30 cellular contexts compared by ENCODE assay signal in the genomic region with DNA sequence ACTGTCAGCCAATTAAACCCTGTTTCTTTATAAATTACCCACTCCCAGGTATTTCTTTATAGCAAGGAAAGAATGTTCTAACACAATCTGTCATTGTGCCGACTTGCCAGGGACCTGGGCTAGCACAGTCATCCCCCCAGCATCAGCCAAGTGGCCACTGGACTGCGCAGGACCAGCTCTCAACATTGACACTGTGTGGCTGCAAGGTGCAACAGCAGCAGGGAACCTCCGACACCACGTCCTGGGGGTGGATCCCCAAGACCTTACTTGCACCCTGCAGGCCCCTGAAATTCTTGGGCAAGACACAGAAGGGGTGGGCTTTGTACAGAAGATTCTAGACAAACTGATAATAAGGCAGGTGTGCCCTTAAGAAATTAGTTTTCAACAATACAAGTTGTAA.
"Had no signal": no experiment of that assay in that cellular context is flagged by ENCODE, and none has a peak within 500 bp of the region (broad histone marks: within the 10 kb centered on the region; RNA-seq: fewer than 3 reads in every experiment).

No MANE protein-coding gene starts in this region.

- DNase-seq: activated B cell treated with CpG ODN at 0.5 μM for 24 hours; activated CD4-positive, alpha-beta T cell treated with anti-CD3 and anti-CD28 coated beads for 48 hours; activated CD4-positive, alpha-beta T cell treated with anti-CD3 and anti-CD28 coated beads, Interleukin-2, amount 50 U/mL, for 1 hour; activated CD4-positive, alpha-beta T cell treated with anti-CD3 and anti-CD28 coated beads, Interleukin-2, amount 50 U/mL, for 48 hours; activated CD8-positive, alpha-beta memory T cell treated with anti-CD3 and anti-CD28 coated beads for 24 hours; activated CD8-positive, alpha-beta T cell treated with anti-CD3 and anti-CD28 coated beads for 36 hours; activated effector memory CD4-positive, alpha-beta T cell treated with Interleukin-2 at 50 U/mL for 16 hours; activated naive CD4-positive, alpha-beta T cell treated with anti-CD3 and anti-CD28 coated beads for 36 hours; activated naive CD8-positive, alpha-beta T cell treated with anti-CD3 and anti-CD28 coated beads for 36 hours; activated naive CD8-positive, alpha-beta T cell treated with anti-CD3 and anti-CD28 coated beads, Interleukin-2, amount 50 U/mL, for 24 hours; activated T-cell treated with anti-CD3 and anti-CD28 coated beads, Interleukin-2, amount 50 U/mL, for 4 hours; adrenal gland; amygdala; aorta; body of pancreas; central memory CD4-positive, alpha-beta T cell; cerebellar nuclear complex; colonic mucosa; effector CD8-positive, alpha-beta T cell; foreskin fibroblast; head of caudate nucleus; T-helper 2 cell had no signal

- ATAC-seq: activated CD4-positive, CD25-positive, alpha-beta regulatory T cell treated with anti-CD3 and anti-CD28 coated beads, Interleukin-2, amount 50 U/mL, for 24 hours; activated CD8-positive, alpha-beta T cell treated with anti-CD3 and anti-CD28 coated beads for 36 hours; activated naive CD8-positive, alpha-beta T cell treated with anti-CD3 and anti-CD28 coated beads, Interleukin-2, amount 50 U/mL, for 24 hours; activated T-cell treated with anti-CD3 and anti-CD28 coated beads, Interleukin-2, amount 50 U/mL, for 4 hours; activated T-helper 17 cell treated with anti-CD3 and anti-CD28 coated beads, Interleukin-2, amount 50 U/mL, for 72 hours; body of pancreas; esophagus mucosa had no signal

- H3K36me3 ChIP-seq: adrenal gland, breast epithelium, cardiac muscle cell, colonic mucosa had no signal

- H3K4me3 Mint-ChIP-seq: activated B cell treated with CpG ODN at 0.5 μM for 24 hours; activated CD8-positive, alpha-beta T cell treated with anti-CD3 and anti-CD28 coated beads for 36 hours; activated naive CD4-positive, alpha-beta T cell treated with anti-CD3 and anti-CD28 coated beads for 36 hours; activated naive CD4-positive, alpha-beta T cell treated with anti-CD3 and anti-CD28 coated beads, Interleukin-2, amount 50 U/mL, for 24 hours; activated naive CD8-positive, alpha-beta T cell treated with anti-CD3 and anti-CD28 coated beads for 36 hours; activated naive CD8-positive, alpha-beta T cell treated with anti-CD3 and anti-CD28 coated beads, Interleukin-2, amount 50 U/mL, for 24 hours; activated T-cell treated with anti-CD3 and anti-CD28 coated beads, Interleukin-2, amount 50 U/mL, for 4 hours; activated T-helper 17 cell treated with anti-CD3 and anti-CD28 coated beads, Interleukin-2, amount 50 U/mL, for 72 hours had no signal

- H3K27ac Mint-ChIP-seq: activated B cell treated with CpG ODN at 0.5 μM for 24 hours; activated CD8-positive, alpha-beta T cell treated with anti-CD3 and anti-CD28 coated beads for 36 hours; activated naive CD4-positive, alpha-beta T cell treated with anti-CD3 and anti-CD28 coated beads for 36 hours; activated naive CD4-positive, alpha-beta T cell treated with anti-CD3 and anti-CD28 coated beads, Interleukin-2, amount 50 U/mL, for 24 hours; activated naive CD8-positive, alpha-beta T cell treated with anti-CD3 and anti-CD28 coated beads for 36 hours; activated naive CD8-positive, alpha-beta T cell treated with anti-CD3 and anti-CD28 coated beads, Interleukin-2, amount 50 U/mL, for 24 hours; activated T-helper 17 cell treated with anti-CD3 and anti-CD28 coated beads, Interleukin-2, amount 50 U/mL, for 72 hours had no signal

- H3K27me3 ChIP-seq: adrenal gland, body of pancreas, cardiac muscle cell, colonic mucosa had no signal

- H3K9me3 ChIP-seq: adrenal gland, breast epithelium, colonic mucosa had no signal

- H3K4me1 ChIP-seq: adrenal gland, body of pancreas, breast epithelium, colonic mucosa had no signal

- H3K36me3 Mint-ChIP-seq: activated naive CD4-positive, alpha-beta T cell treated with anti-CD3 and anti-CD28 coated beads, Interleukin-2, amount 50 U/mL, for 24 hours; activated naive CD8-positive, alpha-beta T cell treated with anti-CD3 and anti-CD28 coated beads for 36 hours had no signal

- H3K4me1 Mint-ChIP-seq: activated B cell treated with CpG ODN at 0.5 μM for 24 hours; activated naive CD4-positive, alpha-beta T cell treated with anti-CD3 and anti-CD28 coated beads, Interleukin-2, amount 50 U/mL, for 24 hours; activated naive CD8-positive, alpha-beta T cell treated with anti-CD3 and anti-CD28 coated beads for 36 hours; activated naive CD8-positive, alpha-beta T cell treated with anti-CD3 and anti-CD28 coated beads, Interleukin-2, amount 50 U/mL, for 24 hours; activated T-helper 17 cell treated with anti-CD3 and anti-CD28 coated beads, Interleukin-2, amount 50 U/mL, for 72 hours had no signal

- H3K27ac ChIP-seq: adrenal gland, body of pancreas, breast epithelium, cardiac muscle cell, colonic mucosa, VCaP had no signal

- H3K4me3 ChIP-seq: adrenal gland, body of pancreas, breast epithelium, cardiac muscle cell, colonic mucosa had no signal

- H3K27me3 Mint-ChIP-seq: activated B cell treated with CpG ODN at 0.5 μM for 24 hours; activated CD8-positive, alpha-beta T cell treated with anti-CD3 and anti-CD28 coated beads for 36 hours; activated naive CD4-positive, alpha-beta T cell treated with anti-CD3 and anti-CD28 coated beads, Interleukin-2, amount 50 U/mL, for 24 hours; activated naive CD8-positive, alpha-beta T cell treated with anti-CD3 and anti-CD28 coated beads for 36 hours; activated naive CD8-positive, alpha-beta T cell treated with anti-CD3 and anti-CD28 coated beads, Interleukin-2, amount 50 U/mL, for 24 hours; activated T-helper 17 cell treated with anti-CD3 and anti-CD28 coated beads, Interleukin-2, amount 50 U/mL, for 72 hours had no signal

- FAIRE-seq: frontal cortex had no signal
